ENCODE assay signal across 14 cellular contexts in genomic region chr17:60355663-60356594, GRCh38. TPM values are rescaled to one million over a fixed set of nuclear protein-coding genes. Genes with fewer than 3 reads are reported as not detected.
A peak's percentile ranks its signal among the peaks of the same experiment; 100 is the strongest.
DNase-seq lines count a peak whose midpoint lies in the region; ATAC-seq and TF ChIP-seq lines count a peak whose summit lies in the region.
"Had no signal": no experiment of that assay in that cellular context is flagged by ENCODE, and none has a peak within 500 bp of the region (broad histone marks: within the 10 kb centered on the region; RNA-seq: fewer than 3 reads in every experiment).

No MANE protein-coding gene starts in this region.

- TF ChIP-seq CTCF in Caco-2 (IDR thresholded peaks at IDR 0.05; ENCODE audit: insufficient read depth in 1 of 2, low read depth in 1 of 2, low read length in 1 of 2, severe bottlenecking in 1 of 2, unreplicated experiment in 1 of 2): no peak
- TF ChIP-seq CTCF in H9 (conservative IDR thresholded peaks at IDR 0.05): no peak
- TF ChIP-seq CTCF in natural killer cell (IDR thresholded peaks at IDR 0.05): no peak
- no peak for TF ChIP-seq CTCF in brain microvascular endothelial cell (IDR thresholded peaks at IDR 0.05; ENCODE audit: low read depth, low read length, missing control alignments)

- H3K79me2 ChIP-seq in H9 (ENCODE audit: insufficient read depth, low read length): peaks cover 17% of the 10 kb centered on the region

- H3K27ac Mint-ChIP-seq in Caco-2 (ENCODE audit: unreplicated experiment) (peak overlapping the region; percentile 47), H9 (peak overlapping the region in 2 of 3 experiments; percentile 75 to 76; a peak in 6 of 7 replicates), natural killer cell (peak overlapping the region; percentile 35 to 53)
- peak overlapping the region; percentile 15 for H3K27ac Mint-ChIP-seq in activated CD8-positive, alpha-beta T cell treated with anti-CD3 and anti-CD28 coated beads, Interleukin-2, amount 10 ng/mL, durations not matched to agents 7 days and 5 days
- H3K27ac Mint-ChIP-seq: nephron had no signal

- ATAC-seq in activated CD8-positive, alpha-beta T cell treated with anti-CD3 and anti-CD28 coated beads, Interleukin-2, amount 10 ng/mL, durations not matched to agents 7 days and 5 days: no peak
- ATAC-seq in natural killer cell: no peak
- ATAC-seq in HG02571 (IDR thresholded peaks at IDR 0.05; ENCODE audit: unreplicated experiment): no peak

- peaks cover 9% of the 10 kb centered on the region for H3K79me1 ChIP-seq in H9 (ENCODE audit: insufficient read depth, low read depth, low read length, poor library complexity, severe bottlenecking)

- no peak overlapping the region for H4K8ac ChIP-seq in H9 (replicated peaks; ENCODE audit: insufficient read length, low read depth, low read length)

- intact Hi-C loops in Caco-2 (cut with micrococcal nuclease; ENCODE audit: unreplicated experiment) (loop anchor here (1.0 kb wide), 1 partner anchor 36 kb away; the partner anchor contains the start of gene USP32), natural killer cell (cut with micrococcal nuclease) (no loop called here)

- no peak overlapping the region for H3K14ac ChIP-seq in H9 (ENCODE audit: insufficient read depth, low read length)

- no peak overlapping the region for H3T11ph ChIP-seq in H9 (ENCODE audit: low read length)

- H3K9me3 Mint-ChIP-seq in Caco-2 (ENCODE audit: unreplicated experiment) (peaks cover 10% of the 10 kb centered on the region), H9 (no peaks in the 10 kb centered on the region), natural killer cell (no peaks in the 10 kb centered on the region)
- no peaks in the 10 kb centered on the region for H3K9me3 Mint-ChIP-seq in activated CD8-positive, alpha-beta T cell treated with anti-CD3 and anti-CD28 coated beads, Interleukin-2, amount 10 ng/mL, durations not matched to agents 7 days and 5 days (ENCODE audit: insufficient read depth)
- H3K9me3 Mint-ChIP-seq: nephron had no signal

- peak overlapping the region; percentile 9 for H3K4me3 Mint-ChIP-seq in Caco-2 (ENCODE audit: unreplicated experiment)
- H3K4me3 Mint-ChIP-seq in H9: no peak overlapping the region
- no peak overlapping the region for H3K4me3 Mint-ChIP-seq in activated CD8-positive, alpha-beta T cell treated with anti-CD3 and anti-CD28 coated beads, Interleukin-2, amount 10 ng/mL, durations not matched to agents 7 days and 5 days
- H3K4me3 Mint-ChIP-seq in natural killer cell: no peak overlapping the region
- H3K4me3 Mint-ChIP-seq: nephron had no signal

- H3K4me1 ChIP-seq in Caco-2 (peaks cover 12% of the 10 kb centered on the region; the same call in 1 of the 2 replicates), H9 (ENCODE audit: insufficient read depth, low read length) (no peaks in the 10 kb centered on the region)
- H3K4me1 ChIP-seq: colonic mucosa had no signal

- no peak overlapping the region for H2BK12ac ChIP-seq in H9 (ENCODE audit: insufficient read length, low read depth, low read length)

- H4K5ac ChIP-seq in H9 (ENCODE audit: insufficient read length, low read depth, low read length): no peak overlapping the region

- no peak overlapping the region for H2BK120ac ChIP-seq in H9 (ENCODE audit: low read depth, low read length, poor library complexity, severe bottlenecking)

- H3K27me3 Mint-ChIP-seq in Caco-2 (ENCODE audit: insufficient read depth, unreplicated experiment) (no peaks in the 10 kb centered on the region), H9 (ENCODE audit: low read depth) (no peaks in the 10 kb centered on the region), natural killer cell (ENCODE audit: low read depth in 2 of 2) (no peaks in the 10 kb centered on the region)
- H3K27me3 Mint-ChIP-seq in activated CD8-positive, alpha-beta T cell treated with anti-CD3 and anti-CD28 coated beads, Interleukin-2, amount 10 ng/mL, durations not matched to agents 7 days and 5 days (ENCODE audit: low read depth): no peaks in the 10 kb centered on the region

- H3K9ac ChIP-seq in H9 (ENCODE audit: extremely low read depth, insufficient read length, low read length): no peak overlapping the region

- in situ Hi-C loops in brain microvascular endothelial cell (cut with HindIII; ENCODE audit: low pct_ligation_motif_present, low sequenced_read_pairs): no loop called here

- H3K36me3 Mint-ChIP-seq in Caco-2 (ENCODE audit: insufficient read depth, unreplicated experiment) (peaks cover 5% of the 10 kb centered on the region), H9 (ENCODE audit: insufficient read depth in 1 of 3, low read depth in 3 of 3) (0 out of 7 replicates have a peak, but pooled peaks cover 0 to 2% (median 0%) of the 10 kb centered on the region in 3 experiments), natural killer cell (no peaks in the 10 kb centered on the region)
- peaks cover 11% of the 10 kb centered on the region for H3K36me3 Mint-ChIP-seq in activated CD8-positive, alpha-beta T cell treated with anti-CD3 and anti-CD28 coated beads, Interleukin-2, amount 10 ng/mL, durations not matched to agents 7 days and 5 days (ENCODE audit: low read depth)

- H3K27me3 ChIP-seq in Caco-2 (replicated peaks; ENCODE audit: control insufficient read depth, insufficient read depth, low read length) (no peaks in the 10 kb centered on the region), H9 (ENCODE audit: insufficient read depth, low read length) (no peaks in the 10 kb centered on the region), brain microvascular endothelial cell (replicated peaks) (no peaks in the 10 kb centered on the region)
- H3K27me3 ChIP-seq: colonic mucosa had no signal

- no peak overlapping the region for H2AFZ ChIP-seq in H9 (ENCODE audit: low read length)

- no peak overlapping the region for H2AK5ac ChIP-seq in H9 (ENCODE audit: insufficient read length, low read length)

- DNase-seq in Caco-2 (peak; percentile 51 to 71), H9 (no peak), natural killer cell (no peak), brain microvascular endothelial cell (no peak)
- no peak for DNase-seq in activated CD8-positive, alpha-beta T cell treated with anti-CD3 and anti-CD28 coated beads, Interleukin-2, amount 10 ng/mL, durations not matched to agents 7 days and 5 days
- no peak for DNase-seq in activated CD4-positive, CD25-positive, alpha-beta regulatory T cell treated with anti-CD3 and anti-CD28 coated beads, Interleukin-2, amount 50 U/mL, for 72 hours
- DNase-seq: colonic mucosa, COR-L47, hippocampal formation, left ventricle myocardium inferior, NCI-H1436 treated with DMSO at 0.1 percent for 48 hours, NCI-H524 treated with DMSO at 0.1 percent for 48 hours had no signal

- no peak overlapping the region for H2BK15ac ChIP-seq in H9 (ENCODE audit: low read depth, low read length)

- no peak overlapping the region for H3K4ac ChIP-seq in H9 (ENCODE audit: low read depth, low read length)

- H4K20me1 ChIP-seq in H9 (ENCODE audit: control insufficient read depth, insufficient read depth, insufficient read length): no peaks in the 10 kb centered on the region

- no peak overlapping the region for H3K23ac ChIP-seq in H9 (ENCODE audit: insufficient read length, low read depth, low read length)

- H2BK20ac ChIP-seq in H9 (ENCODE audit: low read depth, low read length, poor library complexity, severe bottlenecking): no peak overlapping the region

- H3K36me3 ChIP-seq in Caco-2 (ENCODE audit: control insufficient read depth, insufficient read depth, low read length): no peaks in the 10 kb centered on the region; the same call in 1 of the 2 replicates
- H3K36me3 ChIP-seq in brain microvascular endothelial cell (replicated peaks): no peaks in the 10 kb centered on the region
- H3K36me3 ChIP-seq: colonic mucosa had no signal

- H3K56ac ChIP-seq in H9 (ENCODE audit: insufficient read length, low read depth, low read length): no peak overlapping the region

- BruUV-seq in Caco-2 (replicated peaks; lab: Mats Ljungman, UMichigan): no TSS peak

- POLR2A ChIA-PET in Caco-2 (lab: Charles Lee): interaction anchor here (0.6 to 1.9 kb wide), 3 partner anchors 9 to 46 kb away, joined by 4 to 13 read pairs (median 8); partner anchors contain the start of gene USP32
- POLR2A ChIA-PET in activated CD8-positive, alpha-beta T cell treated with anti-CD3 and anti-CD28 coated beads, Interleukin-2, amount 10 ng/mL, durations not matched to agents 7 days and 5 days (lab: Charles Lee): interaction anchor here (0.9 kb wide), 1 partner anchor 36 kb away, joined by 3 read pairs; the partner anchor contains the start of gene USP32

- CTCF ChIA-PET in Caco-2 (lab: Charles Lee): interaction anchor here (0.6 to 1.5 kb wide), 6 partner anchors 11 to 213 kb away, joined by 3 to 10 read pairs (median 4); partner anchors contain the start of gene USP32
- CTCF ChIA-PET in activated CD8-positive, alpha-beta T cell treated with anti-CD3 and anti-CD28 coated beads, Interleukin-2, amount 10 ng/mL, durations not matched to agents 7 days and 5 days (lab: Charles Lee): interaction anchor here (1.0 to 1.4 kb wide), 4 partner anchors 9 to 214 kb away, joined by 3 to 4 read pairs (median 3); partner anchors contain the start of gene USP32

- H3K4me3 ChIP-seq in Caco-2 (ENCODE audit: low read depth, low read length) (no peak overlapping the region), brain microvascular endothelial cell (ENCODE audit: low read depth, low read length) (no peak overlapping the region)
- H3K4me3 ChIP-seq: colonic mucosa, left ventricle myocardium inferior had no signal

- no peak overlapping the region for H4K91ac ChIP-seq in H9 (ENCODE audit: insufficient read length, low read depth, low read length)

- no peak overlapping the region for H2BK5ac ChIP-seq in H9 (ENCODE audit: insufficient read length, low read length)

- H3K4me1 Mint-ChIP-seq in Caco-2 (ENCODE audit: low read depth, unreplicated experiment) (peaks cover 29% of the 10 kb centered on the region), H9 (peaks cover 10 to 14% of the 10 kb centered on the region in 2 experiments; a peak in 3 of 4 replicates), natural killer cell (peaks cover 39 to 43% of the 10 kb centered on the region in 2 donors)
- peaks cover 27% of the 10 kb centered on the region for H3K4me1 Mint-ChIP-seq in activated CD8-positive, alpha-beta T cell treated with anti-CD3 and anti-CD28 coated beads, Interleukin-2, amount 10 ng/mL, durations not matched to agents 7 days and 5 days (ENCODE audit: low read depth)

- H3K23me2 ChIP-seq in H9 (ENCODE audit: insufficient read length, low read depth, low read length, poor library complexity, severe bottlenecking): no peaks in the 10 kb centered on the region

- no peak overlapping the region for H3K4me2 ChIP-seq in H9 (ENCODE audit: insufficient read depth, insufficient read length, low read length)

- H3K18ac ChIP-seq in H9 (ENCODE audit: insufficient read length, low read depth, low read length): no peak overlapping the region

- no CpG with 5 or more reads among the region's 4 CpGs for WGBS in H9 (ENCODE audit: extremely low coverage, insufficient read length, low lambda C conversion rate)

- H3K27ac ChIP-seq in H9 (ENCODE audit: insufficient read length, low read depth, low read length) (no peak overlapping the region), brain microvascular endothelial cell (no peak overlapping the region)
- H3K27ac ChIP-seq: colonic mucosa, left ventricle myocardium inferior had no signal

- H3K9me3 ChIP-seq in Caco-2 (no peaks in the 10 kb centered on the region), H9 (ENCODE audit: control insufficient read depth, low read depth, low read length) (no peaks in the 10 kb centered on the region)
- H3K9me3 ChIP-seq: colonic mucosa, left ventricle myocardium inferior had no signal

RNA-seq across cellular contexts. Expression of gene USP32, which starts 36.0 kb away (rescaled TPM):
- total RNA-seq in Caco-2 (2022) (50.3 and 53.3 TPM in 2 replicates), H9 (2021) (73.5 and 74.7 TPM in 2 replicates), natural killer cell (10 to 100 TPM; 41.3 to 68.5 (median 41.7) TPM)
- total RNA-seq in activated CD8-positive, alpha-beta T cell treated with anti-CD3 and anti-CD28 coated beads, Interleukin-2, amount 10 ng/mL, durations not matched to agents 7 days and 5 days: 10 to 100 TPM; 36.7 to 44.0 TPM

Comparison
In these comparisons a context has a peak if more than half of its experiments do, and no peak if none do; other contexts are left out.
1. DNase-seq: peak in Caco-2 (2 of 2); none in H9 (single experiment), activated CD8-positive, alpha-beta T cell treated with anti-CD3 and anti-CD28 coated beads, Interleukin-2, amount 10 ng/mL, durations not matched to agents 7 days and 5 days (single experiment), natural killer cell (single experiment), brain microvascular endothelial cell (single experiment) and activated CD4-positive, CD25-positive, alpha-beta regulatory T cell treated with anti-CD3 and anti-CD28 coated beads, Interleukin-2, amount 50 U/mL, for 72 hours (single experiment).
2. H3K27ac Mint-ChIP-seq: peak in every context shown above with its lines; median percentile 76 in H9; 47 in Caco-2; 44 in natural killer cell; 15 in activated CD8-positive, alpha-beta T cell treated with anti-CD3 and anti-CD28 coated beads, Interleukin-2, amount 10 ng/mL, durations not matched to agents 7 days and 5 days.